32 cellular contexts compared by ENCODE assay signal in the genomic region with DNA sequence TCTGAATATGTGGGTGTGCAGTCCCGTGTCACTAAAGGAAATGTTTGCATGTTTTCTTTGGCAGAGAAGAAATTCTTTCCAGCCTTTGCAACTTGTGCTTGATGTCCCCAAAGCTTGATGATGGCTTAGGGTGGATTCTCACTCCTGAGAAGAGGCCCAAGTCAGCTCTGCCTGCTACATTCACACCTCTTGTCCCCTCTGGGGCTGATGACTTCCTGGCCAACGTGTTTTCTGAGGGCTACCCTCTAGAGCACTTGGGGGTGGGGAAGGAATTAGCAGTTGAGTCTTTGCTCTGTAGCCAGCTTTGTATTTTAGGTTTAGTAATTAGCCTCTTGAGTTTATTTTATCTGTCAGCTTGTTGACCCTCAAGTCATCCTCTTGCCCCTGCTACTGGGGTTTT.
"Had no signal": no experiment of that assay in that cellular context is flagged by ENCODE, and none has a peak within 500 bp of the region (broad histone marks: within the 10 kb centered on the region; RNA-seq: fewer than 3 reads in every experiment).

No MANE protein-coding gene starts in this region.

- H3K27ac Mint-ChIP-seq: activated CD4-positive, alpha-beta memory T cell treated with anti-CD3 and anti-CD28 coated beads for 36 hours; activated CD4-positive, alpha-beta T cell treated with anti-CD3 and anti-CD28 coated beads for 36 hours; activated CD4-positive, alpha-beta T cell treated with anti-CD3 and anti-CD28 coated beads, Interleukin-2, amount 10 ng/mL, durations not matched to agents 24 days and 14 days; activated CD8-positive, alpha-beta memory T cell treated with anti-CD3 and anti-CD28 coated beads, Interleukin-2, amount 10 ng/mL, durations not matched to agents 7 days and 5 days; activated CD8-positive, alpha-beta T cell treated with anti-CD3 and anti-CD28 coated beads, Interleukin-2, amount 10 ng/mL, durations not matched to agents 7 days and 5 days; activated naive CD4-positive, alpha-beta T cell treated with anti-CD3 and anti-CD28 coated beads for 36 hours; activated naive CD4-positive, alpha-beta T cell treated with anti-CD3 and anti-CD28 coated beads, Interleukin-2, amount 50 U/mL, for 24 hours; activated naive CD8-positive, alpha-beta T cell treated with anti-CD3 and anti-CD28 coated beads for 36 hours; activated naive CD8-positive, alpha-beta T cell treated with anti-CD3 and anti-CD28 coated beads, Interleukin-2, amount 50 U/mL, for 24 hours; activated T-helper 1 cell treated with anti-CD3 and anti-CD28 coated beads, Interleukin-12 subunit alpha, Interleukin-12 subunit beta, Interleukin-2, Interleukin-4 antibody, amounts not matched to agents 30 ng/mL and 10 ng/mL and 1 ng/mL, durations not matched to agents 14 hours and 24 hours and 36 hours; activated T-helper 2 cell treated with anti-CD3 and anti-CD28 coated beads, Interferon-gamma antibody, Interleukin-2, Interleukin-4, amounts not matched to agents 10 μg/mL and 5 μg/mL and 100 μg/mL, durations not matched to agents 14 hours and 24 hours and 36 hours; dendritic cell treated with granulocyte-macrophage colony-stimulating factor and Interleukin-4, amounts not matched to agents 40 ng/mL and 50 ng/mL, for 4 days; endodermal cell; T-helper 17 cell had no signal

- H3K36me3 ChIP-seq: adrenal gland had no signal

- H3K4me3 Mint-ChIP-seq: activated CD4-positive, alpha-beta memory T cell treated with anti-CD3 and anti-CD28 coated beads for 36 hours; activated CD4-positive, alpha-beta T cell treated with anti-CD3 and anti-CD28 coated beads for 36 hours; activated CD4-positive, alpha-beta T cell treated with anti-CD3 and anti-CD28 coated beads, Interleukin-2, amount 10 ng/mL, durations not matched to agents 24 days and 14 days; activated CD8-positive, alpha-beta memory T cell treated with anti-CD3 and anti-CD28 coated beads, Interleukin-2, amount 10 ng/mL, durations not matched to agents 7 days and 5 days; activated CD8-positive, alpha-beta T cell treated with anti-CD3 and anti-CD28 coated beads, Interleukin-2, amount 10 ng/mL, durations not matched to agents 7 days and 5 days; activated naive CD4-positive, alpha-beta T cell treated with anti-CD3 and anti-CD28 coated beads for 36 hours; activated naive CD4-positive, alpha-beta T cell treated with anti-CD3 and anti-CD28 coated beads, Interleukin-2, amount 50 U/mL, for 24 hours; activated naive CD8-positive, alpha-beta T cell treated with anti-CD3 and anti-CD28 coated beads for 36 hours; activated naive CD8-positive, alpha-beta T cell treated with anti-CD3 and anti-CD28 coated beads, Interleukin-2, amount 50 U/mL, for 24 hours; activated T-helper 1 cell treated with anti-CD3 and anti-CD28 coated beads, Interleukin-12 subunit alpha, Interleukin-12 subunit beta, Interleukin-2, Interleukin-4 antibody, amounts not matched to agents 30 ng/mL and 10 ng/mL and 1 ng/mL, durations not matched to agents 14 hours and 24 hours and 36 hours; central memory CD8-positive, alpha-beta T cell; dendritic cell treated with granulocyte-macrophage colony-stimulating factor and Interleukin-4, amounts not matched to agents 40 ng/mL and 50 ng/mL, for 4 days; endodermal cell; T-helper 17 cell had no signal

- DNase-seq: activated CD4-positive, alpha-beta memory T cell treated with anti-CD3 and anti-CD28 coated beads for 36 hours; activated CD4-positive, alpha-beta T cell treated with anti-CD3 and anti-CD28 coated beads for 36 hours; activated CD4-positive, alpha-beta T cell treated with anti-CD3 and anti-CD28 coated beads, Interleukin-2, amount 10 ng/mL, durations not matched to agents 24 days and 14 days; activated CD4-positive, CD25-positive, alpha-beta regulatory T cell; activated CD4-positive, CD25-positive, alpha-beta regulatory T cell treated with anti-CD3 and anti-CD28 coated beads, Interleukin-2, amount 50 U/mL, for 72 hours; activated CD8-positive, alpha-beta memory T cell treated with anti-CD3 and anti-CD28 coated beads, Interleukin-2, amount 10 ng/mL, durations not matched to agents 7 days and 5 days; activated CD8-positive, alpha-beta memory T cell treated with anti-CD3 and anti-CD28 coated beads, Interleukin-2, amount 50 U/mL, for 4 hours; activated CD8-positive, alpha-beta T cell treated with anti-CD3 and anti-CD28 coated beads, Interleukin-2, amount 10 ng/mL, durations not matched to agents 7 days and 5 days; activated effector memory CD4-positive, alpha-beta T cell treated with anti-CD3 and anti-CD28 coated beads, Interleukin-2, amount 50 U/mL, for 16 hours; activated naive CD4-positive, alpha-beta T cell treated with anti-CD3 and anti-CD28 coated beads for 36 hours; activated naive CD8-positive, alpha-beta T cell treated with anti-CD3 and anti-CD28 coated beads for 36 hours; activated naive CD8-positive, alpha-beta T cell treated with anti-CD3 and anti-CD28 coated beads, Interleukin-2, amount 50 U/mL, for 24 hours; activated T-cell treated with anti-CD3 and anti-CD28 coated beads, Interleukin-2, amount 50 U/mL, for 1 hour; activated T-cell treated with anti-CD3 and anti-CD28 coated beads, Interleukin-2, amount 50 U/mL, for 48 hours; adrenal gland; amygdala; aorta; body of pancreas; dorsolateral prefrontal cortex; effector memory CD4-positive, alpha-beta T cell; endodermal cell; foreskin fibroblast; head of caudate nucleus; T-helper 1 cell; T-helper 17 cell had no signal

- H3K27me3 ChIP-seq: adrenal gland, body of pancreas, dorsolateral prefrontal cortex had no signal

- H3K27me3 Mint-ChIP-seq: activated CD4-positive, alpha-beta memory T cell treated with anti-CD3 and anti-CD28 coated beads for 36 hours; activated CD4-positive, alpha-beta T cell treated with anti-CD3 and anti-CD28 coated beads for 36 hours; activated CD8-positive, alpha-beta memory T cell treated with anti-CD3 and anti-CD28 coated beads, Interleukin-2, amount 10 ng/mL, durations not matched to agents 7 days and 5 days; activated naive CD4-positive, alpha-beta T cell treated with anti-CD3 and anti-CD28 coated beads, Interleukin-2, amount 50 U/mL, for 24 hours; activated naive CD8-positive, alpha-beta T cell treated with anti-CD3 and anti-CD28 coated beads for 36 hours; activated naive CD8-positive, alpha-beta T cell treated with anti-CD3 and anti-CD28 coated beads, Interleukin-2, amount 50 U/mL, for 24 hours; central memory CD8-positive, alpha-beta T cell; dendritic cell treated with granulocyte-macrophage colony-stimulating factor and Interleukin-4, amounts not matched to agents 40 ng/mL and 50 ng/mL, for 4 days; T-helper 17 cell had no signal

- H3K4me1 Mint-ChIP-seq: activated CD4-positive, alpha-beta T cell treated with anti-CD3 and anti-CD28 coated beads for 36 hours; activated CD4-positive, alpha-beta T cell treated with anti-CD3 and anti-CD28 coated beads, Interleukin-2, amount 10 ng/mL, durations not matched to agents 24 days and 14 days; activated naive CD4-positive, alpha-beta T cell treated with anti-CD3 and anti-CD28 coated beads, Interleukin-2, amount 50 U/mL, for 24 hours; activated naive CD8-positive, alpha-beta T cell treated with anti-CD3 and anti-CD28 coated beads for 36 hours; activated naive CD8-positive, alpha-beta T cell treated with anti-CD3 and anti-CD28 coated beads, Interleukin-2, amount 50 U/mL, for 24 hours; central memory CD8-positive, alpha-beta T cell had no signal

- H3K4me3 ChIP-seq: adrenal gland, body of pancreas, coronary artery, dorsolateral prefrontal cortex had no signal

- ATAC-seq: activated CD4-positive, alpha-beta T cell treated with anti-CD3 and anti-CD28 coated beads for 36 hours; activated CD8-positive, alpha-beta memory T cell treated with anti-CD3 and anti-CD28 coated beads, Interleukin-2, amount 10 ng/mL, durations not matched to agents 7 days and 5 days; activated CD8-positive, alpha-beta T cell treated with anti-CD3 and anti-CD28 coated beads, Interleukin-2, amount 10 ng/mL, durations not matched to agents 7 days and 5 days; activated naive CD8-positive, alpha-beta T cell treated with anti-CD3 and anti-CD28 coated beads, Interleukin-2, amount 50 U/mL, for 24 hours; body of pancreas; esophagus mucosa; T-helper 17 cell had no signal

- H3K9me3 ChIP-seq: adrenal gland, body of pancreas had no signal

- H3K36me3 Mint-ChIP-seq: activated CD4-positive, alpha-beta memory T cell treated with anti-CD3 and anti-CD28 coated beads for 36 hours had no signal

- H3K9me3 Mint-ChIP-seq: activated CD4-positive, alpha-beta memory T cell treated with anti-CD3 and anti-CD28 coated beads for 36 hours; activated naive CD4-positive, alpha-beta T cell treated with anti-CD3 and anti-CD28 coated beads for 36 hours; activated naive CD4-positive, alpha-beta T cell treated with anti-CD3 and anti-CD28 coated beads, Interleukin-2, amount 50 U/mL, for 24 hours; activated naive CD8-positive, alpha-beta T cell treated with anti-CD3 and anti-CD28 coated beads for 36 hours; activated naive CD8-positive, alpha-beta T cell treated with anti-CD3 and anti-CD28 coated beads, Interleukin-2, amount 50 U/mL, for 24 hours; activated T-helper 1 cell treated with anti-CD3 and anti-CD28 coated beads, Interleukin-12 subunit alpha, Interleukin-12 subunit beta, Interleukin-2, Interleukin-4 antibody, amounts not matched to agents 30 ng/mL and 10 ng/mL and 1 ng/mL, durations not matched to agents 14 hours and 24 hours and 36 hours; activated T-helper 2 cell treated with anti-CD3 and anti-CD28 coated beads, Interferon-gamma antibody, Interleukin-2, Interleukin-4, amounts not matched to agents 10 μg/mL and 5 μg/mL and 100 μg/mL, durations not matched to agents 14 hours and 24 hours and 36 hours; central memory CD8-positive, alpha-beta T cell; dendritic cell treated with granulocyte-macrophage colony-stimulating factor and Interleukin-4, amounts not matched to agents 40 ng/mL and 50 ng/mL, for 4 days; endodermal cell had no signal

- H3K27ac ChIP-seq: adrenal gland, coronary artery, dorsolateral prefrontal cortex had no signal
